8 cellular contexts compared by ENCODE assay signal in genomic region chr13:75876371-75877050, GRCh38.
A peak's percentile ranks its signal among the peaks of the same experiment; 100 is the strongest.
DNase-seq lines count a peak whose midpoint lies in the region; ATAC-seq, FAIRE-seq and TF ChIP-seq lines count a peak whose summit lies in the region.

No MANE protein-coding gene starts in this region.

- TF ChIP-seq CTCF in PC-3 (conservative IDR thresholded peaks at IDR 0.05; ENCODE audit: low read depth, low read length) (peak; percentile 74), fibroblast of mammary gland (conservative IDR thresholded peaks at IDR 0.05; ENCODE audit: control insufficient read depth, insufficient read depth, low read depth, low read length) (peak; percentile 95), neural progenitor cell (IDR thresholded peaks at IDR 0.05) (peak; percentile 86), thoracic aorta (IDR thresholded peaks at IDR 0.05) (peak; percentile 95)

- no peak overlapping the region for H3K27ac Mint-ChIP-seq in neural progenitor cell

- H3K27ac ChIP-seq in PC-3 (ENCODE audit: low read length) (no peak overlapping the region), neural progenitor cell (no peak overlapping the region), thoracic aorta (no peak overlapping the region)

- peaks cover 8% of the 10 kb centered on the region for H3K27me3 Mint-ChIP-seq in activated T-cell treated with anti-CD3 and anti-CD28 coated beads, Interleukin-2, amount 50 U/mL, for 4 hours (ENCODE audit: low read depth)
- no peaks in the 10 kb centered on the region for H3K27me3 Mint-ChIP-seq in neural progenitor cell (ENCODE audit: insufficient read depth, low read depth)

- no peaks in the 10 kb centered on the region for H3K9me3 Mint-ChIP-seq in activated T-cell treated with anti-CD3 and anti-CD28 coated beads, Interleukin-2, amount 50 U/mL, for 4 hours
- H3K9me3 Mint-ChIP-seq in neural progenitor cell: no peaks in the 10 kb centered on the region

- no peaks in the 10 kb centered on the region for H3K9me2 ChIP-seq in PC-3 (replicated peaks; ENCODE audit: low read length)

- POLR2A ChIA-PET in PC-3 (lab: Charles Lee; ENCODE audit: unreplicated experiment): interaction anchor here (0.6 kb wide), 1 partner anchor 13 kb away, joined by 3 read pairs; no protein-coding TSS in a partner anchor

- H3F3A ChIP-seq in PC-3 (ENCODE audit: low read length, unreplicated experiment): no peaks in the 10 kb centered on the region
- H3F3A ChIP-seq in neural progenitor cell (ENCODE audit: low read depth): no peaks in the 10 kb centered on the region

- no TSS peak for BruUV-seq in PC-3 (replicated peaks; lab: Mats Ljungman, UMichigan)

- H3K27me3 ChIP-seq in PC-3 (ENCODE audit: low read length) (no peaks in the 10 kb centered on the region), neural progenitor cell (no peaks in the 10 kb centered on the region), thoracic aorta (replicated peaks; ENCODE audit: insufficient read depth) (no peaks in the 10 kb centered on the region)

- peaks cover 9% of the 10 kb centered on the region for H3K4me1 Mint-ChIP-seq in activated T-cell treated with anti-CD3 and anti-CD28 coated beads, Interleukin-2, amount 50 U/mL, for 4 hours (ENCODE audit: low read depth)
- H3K4me1 Mint-ChIP-seq in neural progenitor cell: peaks cover 4% of the 10 kb centered on the region

- ATAC-seq in GM21526 (IDR thresholded peaks at IDR 0.05; ENCODE audit: low FRiP score, unreplicated experiment) (peak; percentile 96), PC-3 (peak; percentile 97), thoracic aorta (ENCODE audit: insufficient number of reproducible peaks, low FRiP score, low read depth) (peak; percentile 91)
- ATAC-seq in activated T-cell treated with anti-CD3 and anti-CD28 coated beads, Interleukin-2, amount 50 U/mL, for 4 hours: peak; percentile 81 to 86

- no peaks in the 10 kb centered on the region for H3K9me3 ChIP-seq in PC-3 (ENCODE audit: low read length)
- H3K9me3 ChIP-seq in neural progenitor cell (ENCODE audit: low read depth): no peaks in the 10 kb centered on the region
- H3K9me3 ChIP-seq in thoracic aorta: no peaks in the 10 kb centered on the region

- H3K4me3 ChIP-seq in PC-3 (ENCODE audit: low read length) (no peak overlapping the region), fibroblast of mammary gland (ENCODE audit: control insufficient read depth, low read depth, low read length) (no peak overlapping the region), neural progenitor cell (no peak overlapping the region), thoracic aorta (no peak overlapping the region)

- FAIRE-seq in HTR-8/SVneo (lab: Jason Lieb, UNC): no peak

- H3K9ac ChIP-seq in PC-3 (ENCODE audit: low read length) (no peak overlapping the region), neural progenitor cell (no peak overlapping the region)

- H3K36me3 ChIP-seq in PC-3 (ENCODE audit: low read depth, low read length): no peaks in the 10 kb centered on the region
- no peaks in the 10 kb centered on the region for H3K36me3 ChIP-seq in neural progenitor cell
- no peaks in the 10 kb centered on the region for H3K36me3 ChIP-seq in thoracic aorta

- H3K79me2 ChIP-seq in PC-3 (ENCODE audit: low read length) (no peaks in the 10 kb centered on the region), neural progenitor cell (ENCODE audit: low read depth) (no peaks in the 10 kb centered on the region)

- peak overlapping the region; percentile 65 for H2AFZ ChIP-seq in PC-3 (ENCODE audit: low read length)
- peak overlapping the region; percentile 90 for H2AFZ ChIP-seq in neural progenitor cell (replicated peaks)

- CTCF ChIA-PET in PC-3 (lab: Charles Lee): interaction anchor here (0.6 to 1.0 kb wide), 3 partner anchors 105 to 596 kb away, joined by 3 to 6 read pairs (median 3); no protein-coding TSS in a partner anchor

- intact Hi-C loops in PC-3 (cut with micrococcal nuclease): loop anchor here (1.0 to 10.0 kb wide), 4 partner anchors 143 to 597 kb away; no protein-coding TSS in a partner anchor

- peak overlapping the region; percentile 60; the same call in 1 of the 2 replicates for H3K4me2 ChIP-seq in PC-3 (ENCODE audit: low read length)
- peak overlapping the region; percentile 33 for H3K4me2 ChIP-seq in neural progenitor cell

- DNase-seq in Daoy (ENCODE audit: low read depth): peak; percentile 50
- peak; percentile 20 for DNase-seq in HTR-8/SVneo (ENCODE audit: insufficient read length, low spot score)
- peak; percentile 72 for DNase-seq in PC-3
- DNase-seq in activated T-cell treated with anti-CD3 and anti-CD28 coated beads, Interleukin-2, amount 50 U/mL, for 4 hours: peak; percentile 35
- peak; percentile 76 for DNase-seq in fibroblast of mammary gland (ENCODE audit: low read depth)
- DNase-seq in neural progenitor cell (ENCODE audit: low spot score): peak; percentile 71
- DNase-seq in thoracic aorta (ENCODE audit: low spot score): no peak

- H3K36me3 Mint-ChIP-seq in activated T-cell treated with anti-CD3 and anti-CD28 coated beads, Interleukin-2, amount 50 U/mL, for 4 hours (ENCODE audit: insufficient read depth): no peaks in the 10 kb centered on the region
- no peaks in the 10 kb centered on the region for H3K36me3 Mint-ChIP-seq in neural progenitor cell

- peaks cover 3% of the 10 kb centered on the region; the same call in 1 of the 2 replicates for H3K4me1 ChIP-seq in PC-3 (ENCODE audit: insufficient read depth, low read length)
- peaks cover 8% of the 10 kb centered on the region for H3K4me1 ChIP-seq in neural progenitor cell
- peaks cover 0 to 4% of the 10 kb centered on the region in 2 donors for H3K4me1 ChIP-seq in thoracic aorta (ENCODE audit: control insufficient read depth in 1 of 2, low read depth in 2 of 2)

- H4K20me1 ChIP-seq in PC-3 (ENCODE audit: low read length) (no peaks in the 10 kb centered on the region), neural progenitor cell (ENCODE audit: low read depth) (no peaks in the 10 kb centered on the region)

- no peak overlapping the region for H3K4me3 Mint-ChIP-seq in activated T-cell treated with anti-CD3 and anti-CD28 coated beads, Interleukin-2, amount 50 U/mL, for 4 hours
- no peak overlapping the region for H3K4me3 Mint-ChIP-seq in neural progenitor cell
